26 cellular contexts compared by ENCODE assay signal in genomic region chr9:99399476-99399875, GRCh38.
"Had no signal": no experiment of that assay in that cellular context is flagged by ENCODE, and none has a peak within 500 bp of the region (broad histone marks: within the 10 kb centered on the region; RNA-seq: fewer than 3 reads in every experiment).

No MANE protein-coding gene starts in this region.

- H3K9me3 Mint-ChIP-seq: mesothelial cell of epicardium; nephron; stimulated activated naive CD8-positive, alpha-beta T cell treated with anti-CD3 and anti-CD28 coated beads, Interleukin-15, Interleukin-2, amounts not matched to agents 100 ng/mL and 50 ng/mL, for 24 hours had no signal

- H3K4me3 ChIP-seq: dorsolateral prefrontal cortex, heart right ventricle, lower lobe of right lung, mucosa of descending colon, psoas muscle, skin epidermis, thoracic aorta, tibial nerve, upper lobe of right lung, uterus had no signal

- H3K9me3 ChIP-seq: heart right ventricle, lower lobe of right lung, mucosa of descending colon, psoas muscle, thoracic aorta, tibial nerve, upper lobe of right lung, uterus had no signal

- H3K4me1 Mint-ChIP-seq: naive B cell, nephron had no signal

- H3K27ac Mint-ChIP-seq: mesothelial cell of epicardium; naive B cell; nephron; stimulated activated naive B cell treated with anti-CD40 and anti-IgM and Interleukin-4, amounts not matched to agents 10 μg/mL and 1 μg/mL and 100 μg/mL, for 72 hours; stimulated activated naive CD8-positive, alpha-beta T cell treated with anti-CD3 and anti-CD28 coated beads, Interleukin-15, Interleukin-2, amounts not matched to agents 100 ng/mL and 50 ng/mL, for 24 hours had no signal

- H3K27me3 ChIP-seq: dorsolateral prefrontal cortex, foreskin keratinocyte, heart right ventricle, tibial nerve, upper lobe of right lung, uterus had no signal

- DNase-seq: dorsolateral prefrontal cortex; effector CD4-positive, alpha-beta T cell; foreskin keratinocyte; glutamatergic neuron; hippocampal formation; left cardiac atrium; left ventricle myocardium superior; lower lobe of right lung; mucosa of descending colon; naive B cell; nucleus accumbens; posterior cingulate gyrus; right cardiac atrium; stimulated activated CD4-positive, alpha-beta T cell treated with anti-CD3 and anti-CD28 coated beads, Interleukin-15, amount 100 ng/mL, for 24 hours; stimulated activated CD4-positive, alpha-beta T cell treated with anti-CD3 and anti-CD28 coated beads, Interleukin-2, amount 100 ng/mL, for 48 hours; stimulated activated naive B cell treated with anti-CD40 and anti-IgM and Interleukin-4, amounts not matched to agents 10 μg/mL and 1 μg/mL and 100 μg/mL, for 72 hours; upper lobe of right lung had no signal

- H3K27ac ChIP-seq: dorsolateral prefrontal cortex, foreskin keratinocyte, lower lobe of right lung, psoas muscle, skin epidermis, thoracic aorta, tibial nerve, upper lobe of right lung, uterus had no signal

- H3K4me3 Mint-ChIP-seq: mesothelial cell of epicardium; naive B cell; nephron; stimulated activated naive B cell treated with anti-CD40 and anti-IgM and Interleukin-4, amounts not matched to agents 10 μg/mL and 1 μg/mL and 100 μg/mL, for 72 hours; stimulated activated naive CD8-positive, alpha-beta T cell treated with anti-CD3 and anti-CD28 coated beads, Interleukin-15, Interleukin-2, amounts not matched to agents 100 ng/mL and 50 ng/mL, for 24 hours had no signal

- H3K36me3 ChIP-seq: heart right ventricle, lower lobe of right lung, thoracic aorta, tibial nerve, upper lobe of right lung, uterus had no signal

- H3K36me3 Mint-ChIP-seq: mesothelial cell of epicardium, naive B cell had no signal

- ATAC-seq: foreskin keratinocyte; lower lobe of right lung; mucosa of descending colon; stimulated activated naive B cell treated with anti-CD40 and anti-IgM and Interleukin-4, amounts not matched to agents 10 μg/mL and 1 μg/mL and 100 μg/mL, for 72 hours; upper lobe of right lung had no signal

- H3K4me1 ChIP-seq: foreskin keratinocyte, lower lobe of right lung, psoas muscle, tibial nerve, upper lobe of right lung, uterus had no signal
